ENCODE assay signal across 8 cellular contexts in the genomic region with DNA sequence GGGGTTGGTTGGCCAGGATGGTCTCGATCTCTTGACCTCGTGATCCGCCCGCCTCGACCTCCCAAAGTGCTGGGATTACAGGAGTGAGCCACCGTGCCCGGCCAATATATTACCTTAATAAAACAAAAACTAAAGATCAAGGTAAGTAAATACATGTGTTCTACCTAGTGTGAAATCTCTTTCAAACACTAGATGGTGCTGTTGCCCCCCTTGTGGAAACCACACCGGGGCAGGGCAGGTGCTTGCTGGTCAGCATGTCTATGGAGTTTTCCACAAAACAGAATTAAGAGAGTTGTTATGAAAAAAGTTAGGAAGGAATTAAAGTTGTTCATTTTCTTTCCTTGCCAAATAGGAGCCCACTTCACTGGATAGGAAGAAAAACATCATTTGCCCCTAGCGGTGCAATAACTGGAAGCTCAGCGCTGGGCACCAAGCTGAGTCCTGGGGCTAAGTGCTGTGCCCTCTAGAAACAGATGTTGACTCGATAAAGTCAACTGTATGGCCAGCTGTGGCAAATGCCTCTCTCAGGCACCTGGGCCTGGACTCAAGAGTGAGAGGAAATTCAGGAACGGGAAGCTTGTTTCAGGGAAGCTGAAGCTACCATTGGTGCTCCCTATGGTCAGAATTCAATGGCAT. TPM values are rescaled to one million over a fixed set of nuclear protein-coding genes. Genes with fewer than 3 reads are reported as not detected.
DNase-seq lines count a peak whose midpoint lies in the region; ATAC-seq and TF ChIP-seq lines count a peak whose summit lies in the region.

No MANE protein-coding gene starts in this region.

- CTCF ChIA-PET in PC-3 (lab: Charles Lee): interaction anchor here (0.6 to 3.3 kb wide), 3 partner anchors 17 to 72 kb away, joined by 3 to 41 read pairs (median 6); no protein-coding TSS in a partner anchor

- TF ChIP-seq CTCF in HL-60 (IDR thresholded peaks at IDR 0.05; ENCODE audit: insufficient read depth, low read length) (peak; percentile 41), PC-3 (conservative IDR thresholded peaks at IDR 0.05; ENCODE audit: low read depth, low read length) (peak; percentile 91), progenitor cell of endocrine pancreas (IDR thresholded peaks at IDR 0.05; ENCODE audit: unreplicated experiment) (peak; percentile 87)

- no peaks in the 10 kb centered on the region for H3K9me3 Mint-ChIP-seq in progenitor cell of endocrine pancreas (ENCODE audit: low read depth)

- POLR2A ChIA-PET in PC-3 (lab: Charles Lee; ENCODE audit: unreplicated experiment): interaction anchor here (0.6 kb wide), 1 partner anchor 73 kb away, joined by 3 read pairs; no protein-coding TSS in a partner anchor

- peak; percentile 56 for DNase-seq in EL
- DNase-seq in HL-60 (ENCODE audit: low read depth in 1 of 2, low spot score in 1 of 2): peak in 1 of 2 experiments; percentile 54
- peak; percentile 93 for DNase-seq in PC-3
- peak; percentile 36 for DNase-seq in activated gamma-delta T cell treated with anti-CD3 and anti-CD28 coated beads, Interleukin-2, amount 50 U/mL, for 16 hours (ENCODE audit: low read depth)
- DNase-seq in head of caudate nucleus: peak in 41 of 42 donors; percentile 37 to 87 (median 68)
- peak; percentile 56 for DNase-seq in progenitor cell of endocrine pancreas (ENCODE audit: low spot score, unreplicated experiment)

- H3K4me1 ChIP-seq in PC-3 (ENCODE audit: insufficient read depth, low read length): no peaks in the 10 kb centered on the region

- H3K27ac ChIP-seq in HL-60 (replicated peaks) (no peak overlapping the region), PC-3 (ENCODE audit: low read length) (no peak overlapping the region)

- H3K27me3 Mint-ChIP-seq in progenitor cell of endocrine pancreas: peaks cover 65% of the 10 kb centered on the region

- no peak overlapping the region for H3K4me3 Mint-ChIP-seq in progenitor cell of endocrine pancreas (ENCODE audit: low read depth)

- peaks cover 6% of the 10 kb centered on the region for H3K4me1 Mint-ChIP-seq in progenitor cell of endocrine pancreas (ENCODE audit: low read depth)

- H3K27ac Mint-ChIP-seq in progenitor cell of endocrine pancreas: no peak overlapping the region

- H3K9me2 ChIP-seq in PC-3 (replicated peaks; ENCODE audit: low read length): no peaks in the 10 kb centered on the region

- intact Hi-C loops in PC-3 (cut with micrococcal nuclease): loop anchor here (1.0 to 10.0 kb wide), 6 partner anchors 21 to 867 kb away; no protein-coding TSS in a partner anchor
- intact Hi-C loops in head of caudate nucleus (cut with DNase I): loop anchor here (5.0 kb wide), 1 partner anchor 72 kb away; no protein-coding TSS in a partner anchor

- H3K9me3 ChIP-seq in PC-3 (ENCODE audit: low read length): no peaks in the 10 kb centered on the region

- peak overlapping the region; percentile 59 for H3K4me2 ChIP-seq in PC-3 (ENCODE audit: low read length)

- H3K79me2 ChIP-seq in PC-3 (ENCODE audit: low read length): no peaks in the 10 kb centered on the region

- no peaks in the 10 kb centered on the region for H3F3A ChIP-seq in PC-3 (ENCODE audit: low read length, unreplicated experiment)

- no peaks in the 10 kb centered on the region for H4K20me1 ChIP-seq in PC-3 (ENCODE audit: low read length)

- no peak overlapping the region for H3K9ac ChIP-seq in PC-3 (ENCODE audit: low read length)

- BruUV-seq in PC-3 (replicated peaks; lab: Mats Ljungman, UMichigan): no TSS peak

- no peaks in the 10 kb centered on the region for H3K36me3 ChIP-seq in PC-3 (ENCODE audit: low read depth, low read length)

- H2AFZ ChIP-seq in PC-3 (ENCODE audit: low read length): 0 out of 2 replicates have a peak overlapping the region, but pooled peaks have one; percentile 21

- H3K36me3 Mint-ChIP-seq in progenitor cell of endocrine pancreas (ENCODE audit: insufficient read depth): no peaks in the 10 kb centered on the region

- H3K4me3 ChIP-seq in HL-60 (replicated peaks; ENCODE audit: insufficient read depth, low read length) (no peak overlapping the region), PC-3 (ENCODE audit: low read length) (peak overlapping the region; percentile 45; the same call in 1 of the 2 replicates)

- ATAC-seq in GM21447 (IDR thresholded peaks at IDR 0.05; ENCODE audit: unreplicated experiment) (peak; percentile 89), PC-3 (peak; percentile 92), HG02970 (IDR thresholded peaks at IDR 0.05; ENCODE audit: low FRiP score, unreplicated experiment) (no peak)

- peaks cover 18% of the 10 kb centered on the region for H3K27me3 ChIP-seq in HL-60 (ENCODE audit: insufficient read depth, poor library complexity, severe bottlenecking)
- H3K27me3 ChIP-seq in PC-3 (ENCODE audit: low read length): peaks cover 15% of the 10 kb centered on the region; the same call in 1 of the 2 replicates

RNA-seq across cellular contexts. Expression of a gene that starts 6.3 kb away (rescaled TPM):
- total RNA-seq in PC-3 (2014; rRNA removed): not detected in 2 replicates
- 0.78 and 1.1 TPM in 2 replicates for total RNA-seq in progenitor cell of endocrine pancreas

RNA-seq across cellular contexts. Expression of a gene that starts 17.7 kb away (rescaled TPM):
- total RNA-seq in PC-3 (2014; rRNA removed): not detected in 2 replicates
- total RNA-seq in progenitor cell of endocrine pancreas: not detected in 2 replicates

RNA-seq across cellular contexts. Expression of a gene that starts 57.9 kb away (rescaled TPM):
- total RNA-seq in PC-3 (2014; rRNA removed): 0.17 and 0.58 TPM in 2 replicates
- 0.12 and 0.31 TPM in 2 replicates for total RNA-seq in progenitor cell of endocrine pancreas

Comparison
In these comparisons a context has a peak if more than half of its experiments do, and no peak if none do; other contexts are left out.
1. CTCF ChIP-seq: peak in every context shown above with its lines; median percentile 91 in PC-3; 87 in progenitor cell of endocrine pancreas; 41 in HL-60.